25 cellular contexts compared by ENCODE assay signal in genomic region chr6:127338936-127339335, GRCh38.
"Had no signal": no experiment of that assay in that cellular context is flagged by ENCODE, and none has a peak within 500 bp of the region (broad histone marks: within the 10 kb centered on the region; RNA-seq: fewer than 3 reads in every experiment).

No MANE protein-coding gene starts in this region.

- ATAC-seq: activated naive CD8-positive, alpha-beta T cell treated with anti-CD3 and anti-CD28 coated beads, Interleukin-2, amount 50 U/mL, for 24 hours; left cardiac atrium; left ventricle myocardium superior; right cardiac atrium; stimulated activated naive CD8-positive, alpha-beta T cell treated with anti-CD3 and anti-CD28 coated beads, Interleukin-15, Interleukin-2, amounts not matched to agents 100 U/mL and 50 U/mL, for 24 hours had no signal

- H3K9me3 ChIP-seq: spleen, testis, transverse colon had no signal

- H3K36me3 ChIP-seq: spleen had no signal

- DNase-seq: activated CD4-positive, alpha-beta memory T cell treated with anti-CD3 and anti-CD28 coated beads, Interleukin-2, amount 10 ng/mL, durations not matched to agents 7 days and 5 days; activated CD4-positive, alpha-beta T cell treated with anti-CD3 and anti-CD28 coated beads, Interleukin-2, amount 10 ng/mL, durations not matched to agents 24 days and 14 days; activated CD4-positive, CD25-positive, alpha-beta regulatory T cell treated with anti-CD3 and anti-CD28 coated beads, Interleukin-2, amount 50 U/mL, for 72 hours; activated CD8-positive, alpha-beta memory T cell treated with anti-CD3 and anti-CD28 coated beads, Interleukin-2, amount 50 U/mL, for 48 hours; activated gamma-delta T cell; activated naive CD4-positive, alpha-beta T cell treated with anti-CD3 and anti-CD28 coated beads, Interleukin-2, amount 10 ng/mL, durations not matched to agents 7 days and 5 days; activated naive CD8-positive, alpha-beta T cell treated with anti-CD3 and anti-CD28 coated beads, Interleukin-2, amount 50 U/mL, for 24 hours; activated T-cell treated with anti-CD3 and anti-CD28 coated beads, Interleukin-2, amount 50 U/mL, for 24 hours; anterior cingulate cortex; effector CD8-positive, alpha-beta T cell; islet precursor cell; left cardiac atrium; left ventricle myocardium superior; naive B cell; nephron progenitor cell; nucleus accumbens; right cardiac atrium; spleen; stimulated activated CD4-positive, alpha-beta T cell treated with anti-CD3 and anti-CD28 coated beads, Interleukin-2, amount 100 ng/mL, for 48 hours; stimulated activated naive CD8-positive, alpha-beta T cell treated with anti-CD3 and anti-CD28 coated beads, Interleukin-15, Interleukin-2, amounts not matched to agents 100 U/mL and 50 U/mL, for 24 hours; T-helper 9 cell; testis; transverse colon had no signal

- H3K27me3 Mint-ChIP-seq: activated CD4-positive, alpha-beta memory T cell treated with anti-CD3 and anti-CD28 coated beads, Interleukin-2, amount 10 ng/mL, durations not matched to agents 7 days and 5 days; activated CD4-positive, alpha-beta T cell treated with anti-CD3 and anti-CD28 coated beads, Interleukin-2, amount 10 ng/mL, durations not matched to agents 24 days and 14 days; activated naive CD4-positive, alpha-beta T cell treated with anti-CD3 and anti-CD28 coated beads, Interleukin-2, amount 10 ng/mL, durations not matched to agents 7 days and 5 days; activated naive CD8-positive, alpha-beta T cell treated with anti-CD3 and anti-CD28 coated beads, Interleukin-2, amount 50 U/mL, for 24 hours; activated T-cell treated with anti-CD3 and anti-CD28 coated beads, Interleukin-2, amount 50 U/mL, for 24 hours; naive B cell had no signal

- H3K4me3 ChIP-seq: spleen, testis, transverse colon had no signal

- H3K4me3 Mint-ChIP-seq: activated CD4-positive, alpha-beta memory T cell treated with anti-CD3 and anti-CD28 coated beads, Interleukin-2, amount 10 ng/mL, durations not matched to agents 7 days and 5 days; activated CD4-positive, alpha-beta T cell treated with anti-CD3 and anti-CD28 coated beads, Interleukin-2, amount 10 ng/mL, durations not matched to agents 24 days and 14 days; activated naive CD4-positive, alpha-beta T cell treated with anti-CD3 and anti-CD28 coated beads, Interleukin-2, amount 10 ng/mL, durations not matched to agents 7 days and 5 days; activated naive CD8-positive, alpha-beta T cell treated with anti-CD3 and anti-CD28 coated beads, Interleukin-2, amount 50 U/mL, for 24 hours; activated T-cell treated with anti-CD3 and anti-CD28 coated beads, Interleukin-2, amount 50 U/mL, for 24 hours; T-helper 1 cell treated with Interleukin-12 subunit alpha and Interleukin-12 subunit beta and Interleukin-4 antibody, amounts not matched to agents 30 μg/mL and 1 μg/mL, for 36 hours had no signal

- H3K9me3 Mint-ChIP-seq: activated CD4-positive, alpha-beta memory T cell treated with anti-CD3 and anti-CD28 coated beads, Interleukin-2, amount 10 ng/mL, durations not matched to agents 7 days and 5 days; activated CD4-positive, alpha-beta T cell treated with anti-CD3 and anti-CD28 coated beads, Interleukin-2, amount 10 ng/mL, durations not matched to agents 24 days and 14 days; activated naive CD4-positive, alpha-beta T cell treated with anti-CD3 and anti-CD28 coated beads, Interleukin-2, amount 10 ng/mL, durations not matched to agents 7 days and 5 days; activated naive CD8-positive, alpha-beta T cell treated with anti-CD3 and anti-CD28 coated beads, Interleukin-2, amount 50 U/mL, for 24 hours; activated T-cell treated with anti-CD3 and anti-CD28 coated beads, Interleukin-2, amount 50 U/mL, for 24 hours; nephron progenitor cell; T-helper 1 cell treated with Interleukin-12 subunit alpha and Interleukin-12 subunit beta and Interleukin-4 antibody, amounts not matched to agents 30 μg/mL and 1 μg/mL, for 36 hours had no signal

- H3K27ac ChIP-seq: spleen, testis, transverse colon, VCaP had no signal

- H3K27ac Mint-ChIP-seq: activated CD4-positive, alpha-beta memory T cell treated with anti-CD3 and anti-CD28 coated beads, Interleukin-2, amount 10 ng/mL, durations not matched to agents 7 days and 5 days; activated CD4-positive, alpha-beta T cell treated with anti-CD3 and anti-CD28 coated beads, Interleukin-2, amount 10 ng/mL, durations not matched to agents 24 days and 14 days; activated naive CD4-positive, alpha-beta T cell treated with anti-CD3 and anti-CD28 coated beads, Interleukin-2, amount 10 ng/mL, durations not matched to agents 7 days and 5 days; activated naive CD8-positive, alpha-beta T cell treated with anti-CD3 and anti-CD28 coated beads, Interleukin-2, amount 50 U/mL, for 24 hours; activated T-cell treated with anti-CD3 and anti-CD28 coated beads, Interleukin-2, amount 50 U/mL, for 24 hours; T-helper 1 cell treated with Interleukin-12 subunit alpha and Interleukin-12 subunit beta and Interleukin-4 antibody, amounts not matched to agents 30 μg/mL and 1 μg/mL, for 36 hours had no signal
